Comparison of ENCODE assay signal across 17 cellular contexts in genomic region chr2:163687213-163687612, GRCh38. TPM values are rescaled to one million over a fixed set of nuclear protein-coding genes. Genes with fewer than 3 reads are reported as not detected.
DNase-seq lines count a peak whose midpoint lies in the region; ATAC-seq and TF ChIP-seq lines count a peak whose summit lies in the region.
"Had no signal": no experiment of that assay in that cellular context is flagged by ENCODE, and none has a peak within 500 bp of the region (broad histone marks: within the 10 kb centered on the region; RNA-seq: fewer than 3 reads in every experiment).

No MANE protein-coding gene starts in this region.

- H3K4me1 ChIP-seq in cardiac muscle cell (ENCODE audit: low read depth) (peaks cover 61% of the 10 kb centered on the region), left lung (no peaks in the 10 kb centered on the region)

- H3K9me3 Mint-ChIP-seq in activated T-helper 17 cell treated with anti-CD3 and anti-CD28 coated beads, Interleukin-2, amount 50 U/mL, for 72 hours: peaks cover 8% of the 10 kb centered on the region
- H3K9me3 Mint-ChIP-seq: HFFc6 had no signal

- intact Hi-C loops in left lung (cut with DNase I): no loop called here
- intact Hi-C loops in sciatic nerve (cut with DNase I): no loop called here

- H3K9me3 ChIP-seq in cardiac muscle cell (ENCODE audit: low read depth) (no peaks in the 10 kb centered on the region), left lung (no peaks in the 10 kb centered on the region)
- H3K9me3 ChIP-seq: Caco-2 had no signal

- ATAC-seq in left lung: peak; percentile 66
- peak; percentile 43 for ATAC-seq in sciatic nerve
- no peak for ATAC-seq in activated T-helper 17 cell treated with anti-CD3 and anti-CD28 coated beads, Interleukin-2, amount 50 U/mL, for 72 hours (replicated peaks)

- H3K36me3 ChIP-seq in cardiac muscle cell: no peaks in the 10 kb centered on the region
- no peaks in the 10 kb centered on the region for H3K36me3 ChIP-seq in left lung

- DNase-seq in NCI-H526 treated with DMSO at 0.1 percent for 48 hours (lab: John Stamatoyannopoulos, UW) (peak; percentile 44), NCI-H526 (lab: John Stamatoyannopoulos, UW) (no peak), cardiac muscle cell (ENCODE audit: low read depth in 1 of 2, low spot score in 1 of 2) (peak in 1 of 2 donors; percentile 42), left lung (no peak), sciatic nerve (ENCODE audit: low spot score) (no peak), NCI-H1092 (lab: John Stamatoyannopoulos, UW) (no peak), foreskin melanocyte (no peak)
- DNase-seq: Caco-2; CD8-positive, alpha-beta memory T cell; DND-41; GDM1; HCEC 1CT; HFFc6 had no signal

- H3K36me3 Mint-ChIP-seq in activated T-helper 17 cell treated with anti-CD3 and anti-CD28 coated beads, Interleukin-2, amount 50 U/mL, for 72 hours (ENCODE audit: low read depth): no peaks in the 10 kb centered on the region
- H3K36me3 Mint-ChIP-seq: CD14-positive monocyte; CD8-positive, alpha-beta memory T cell had no signal

- H3K27ac ChIP-seq in cardiac muscle cell (peak overlapping the region; percentile 69), left lung (no peak overlapping the region)
- H3K27ac ChIP-seq: 22Rv1, HL-60 had no signal

- no peak overlapping the region for H3K27ac Mint-ChIP-seq in activated T-helper 17 cell treated with anti-CD3 and anti-CD28 coated beads, Interleukin-2, amount 50 U/mL, for 72 hours
- H3K27ac Mint-ChIP-seq: CD14-positive monocyte; CD8-positive, alpha-beta memory T cell; HFFc6 had no signal

- no peak overlapping the region for H3K4me3 Mint-ChIP-seq in activated T-helper 17 cell treated with anti-CD3 and anti-CD28 coated beads, Interleukin-2, amount 50 U/mL, for 72 hours
- H3K4me3 Mint-ChIP-seq: CD14-positive monocyte; CD8-positive, alpha-beta memory T cell; HFFc6 had no signal

- H3K4me3 ChIP-seq in cardiac muscle cell (no peak overlapping the region), left lung (no peak overlapping the region)

- no peaks in the 10 kb centered on the region for H3K4me1 Mint-ChIP-seq in activated T-helper 17 cell treated with anti-CD3 and anti-CD28 coated beads, Interleukin-2, amount 50 U/mL, for 72 hours
- H3K4me1 Mint-ChIP-seq: CD14-positive monocyte; CD8-positive, alpha-beta memory T cell had no signal

- H3K27me3 ChIP-seq in cardiac muscle cell (no peaks in the 10 kb centered on the region), left lung (no peaks in the 10 kb centered on the region)

- H3K27me3 Mint-ChIP-seq in activated T-helper 17 cell treated with anti-CD3 and anti-CD28 coated beads, Interleukin-2, amount 50 U/mL, for 72 hours: no peaks in the 10 kb centered on the region
- H3K27me3 Mint-ChIP-seq: CD8-positive, alpha-beta memory T cell had no signal

- TF ChIP-seq CTCF in cardiac muscle cell (IDR thresholded peaks at IDR 0.05; ENCODE audit: low read depth, low read length) (no peak), left lung (IDR thresholded peaks at IDR 0.05) (no peak)

RNA-seq across cellular contexts. Expression of gene FIGN, which starts 48.6 kb away (rescaled TPM):
- total RNA-seq in cardiac muscle cell: 23.1 and 51.0 TPM in 2 replicates
- 12.6 and 26.8 TPM in 2 replicates for polyA plus RNA-seq in cardiac muscle cell
- 1 to 10 TPM; 4.9 to 6.3 TPM for total RNA-seq in left lung
- 22.2 TPM for total RNA-seq in sciatic nerve
- total RNA-seq in activated T-helper 17 cell treated with anti-CD3 and anti-CD28 coated beads, Interleukin-2, amount 50 U/mL, for 72 hours: not detected
- total RNA-seq: Caco-2; CD8-positive, alpha-beta memory T cell had no signal
- polyA plus RNA-seq: CD14-positive monocyte; CD8-positive, alpha-beta memory T cell had no signal

Comparison
In these comparisons a context has a peak if more than half of its experiments do, and no peak if none do; other contexts are left out.
1. RNA of gene FIGN, which starts 48.6 kb away (total RNA-seq): 23.1 to 51.0 TPM in cardiac muscle cell, 22.2 TPM in sciatic nerve (single experiment) and 4.9 to 6.3 TPM in left lung; not detected in activated T-helper 17 cell treated with anti-CD3 and anti-CD28 coated beads, Interleukin-2, amount 50 U/mL, for 72 hours; every median in the first group is over 4 times any median in the second.